8 cellular contexts compared by ENCODE assay signal in the genomic region with DNA sequence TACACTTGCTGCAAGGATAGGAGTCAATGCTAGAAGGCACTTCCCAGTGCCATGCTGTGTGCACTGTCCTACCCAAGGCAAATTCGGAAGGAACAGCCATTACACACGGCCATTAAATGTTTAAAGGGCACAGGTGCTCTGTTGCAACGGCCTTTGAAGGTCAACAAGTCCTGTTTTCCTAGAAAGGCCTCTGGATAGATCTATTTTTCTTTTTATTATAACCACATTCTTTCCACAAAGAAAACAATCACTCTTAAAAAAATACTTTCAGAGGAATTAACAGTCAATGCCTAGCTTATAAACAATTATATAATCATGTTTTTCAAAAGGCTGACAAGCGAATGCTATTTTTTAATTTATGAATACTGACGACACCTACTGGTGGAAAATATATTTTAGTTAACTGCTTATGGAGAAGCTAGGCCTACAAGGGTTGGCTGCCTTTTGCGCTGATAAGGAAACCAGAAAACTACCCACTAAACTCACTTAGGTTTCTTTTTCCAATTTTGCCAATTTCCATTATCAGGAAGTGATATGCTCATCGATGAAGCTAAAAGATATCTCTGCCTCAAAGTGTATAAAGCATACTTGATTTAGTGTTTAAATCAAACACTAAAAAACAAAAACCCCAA. TPM values are rescaled to one million over a fixed set of nuclear protein-coding genes. Genes with fewer than 3 reads are reported as not detected.
A peak's percentile ranks its signal among the peaks of the same experiment; 100 is the strongest.
DNase-seq lines count a peak whose midpoint lies in the region; ATAC-seq and TF ChIP-seq lines count a peak whose summit lies in the region.

No MANE protein-coding gene starts in this region.

- no peaks in the 10 kb centered on the region for H3K36me3 ChIP-seq in A673 (ENCODE audit: insufficient read depth, low read length, poor library complexity, severe bottlenecking)

- H3K4me3 ChIP-seq in A673 (ENCODE audit: low read depth, low read length, poor library complexity, severe bottlenecking): no peak overlapping the region

- no peaks in the 10 kb centered on the region for H3K27me3 Mint-ChIP-seq in activated CD8-positive, alpha-beta T cell treated with anti-CD3 and anti-CD28 coated beads, Interleukin-2, amount 10 ng/mL, durations not matched to agents 7 days and 5 days (ENCODE audit: low read depth)
- H3K27me3 Mint-ChIP-seq in neural crest cell (ENCODE audit: low read depth): peaks cover 30% of the 10 kb centered on the region

- no peaks in the 10 kb centered on the region for H3K4me1 ChIP-seq in A673 (ENCODE audit: insufficient read depth, low read length, poor library complexity, severe bottlenecking)

- DNase-seq in A673 (ENCODE audit: low spot score): peak; percentile 51
- peak; percentile 81 for DNase-seq in NCI-H2227 (lab: John Stamatoyannopoulos, UW; ENCODE audit: unreplicated experiment)
- no peak for DNase-seq in activated CD8-positive, alpha-beta T cell treated with anti-CD3 and anti-CD28 coated beads, Interleukin-2, amount 10 ng/mL, durations not matched to agents 7 days and 5 days
- DNase-seq in fibroblast of peridontal ligament (ENCODE audit: extremely low read depth): peak; percentile 84
- no peak for DNase-seq in neural crest cell (ENCODE audit: low read depth, low spot score)

- BruUV-seq in A673 (replicated peaks; lab: Mats Ljungman, UMichigan): no TSS peak

- peaks cover 57% of the 10 kb centered on the region for H3K36me3 Mint-ChIP-seq in activated CD8-positive, alpha-beta T cell treated with anti-CD3 and anti-CD28 coated beads, Interleukin-2, amount 10 ng/mL, durations not matched to agents 7 days and 5 days (ENCODE audit: low read depth)
- no peaks in the 10 kb centered on the region for H3K36me3 Mint-ChIP-seq in neural crest cell (ENCODE audit: low read depth)

- TF ChIP-seq CTCF in A673 (conservative IDR thresholded peaks at IDR 0.05; ENCODE audit: low read depth, low read length) (peak; percentile 53), GM12873 (IDR thresholded peaks at IDR 0.05; ENCODE audit: insufficient read depth, low read depth, low read length, missing control alignments) (peak; percentile 46), neural crest cell (conservative IDR thresholded peaks at IDR 0.05) (peak; percentile 78)

- H3K4me3 Mint-ChIP-seq in activated CD8-positive, alpha-beta T cell treated with anti-CD3 and anti-CD28 coated beads, Interleukin-2, amount 10 ng/mL, durations not matched to agents 7 days and 5 days: peak overlapping the region; percentile 83
- H3K4me3 Mint-ChIP-seq in neural crest cell: peak overlapping the region; percentile 56

- no peaks in the 10 kb centered on the region for H3K9me3 ChIP-seq in A673 (ENCODE audit: low read depth, low read length, poor library complexity, severe bottlenecking)

- POLR2A ChIA-PET in A673 (lab: Charles Lee; ENCODE audit: low non-redundant PET): no interaction called here
- POLR2A ChIA-PET in activated CD8-positive, alpha-beta T cell treated with anti-CD3 and anti-CD28 coated beads, Interleukin-2, amount 10 ng/mL, durations not matched to agents 7 days and 5 days (lab: Charles Lee): interaction anchor here (0.7 to 10.9 kb wide), 14 partner anchors 13 to 189 kb away, joined by 4 to 309 read pairs (median 24); a partner anchor contains a TSS

- intact Hi-C loops in A673 (cut with micrococcal nuclease; ENCODE audit: unreplicated experiment): loop anchor here (2.0 to 10.0 kb wide), 2 partner anchors 97 to 185 kb away; no protein-coding TSS in a partner anchor

- peaks cover 51% of the 10 kb centered on the region for H3K4me1 Mint-ChIP-seq in activated CD8-positive, alpha-beta T cell treated with anti-CD3 and anti-CD28 coated beads, Interleukin-2, amount 10 ng/mL, durations not matched to agents 7 days and 5 days (ENCODE audit: low read depth)
- peaks cover 32% of the 10 kb centered on the region for H3K4me1 Mint-ChIP-seq in neural crest cell

- peak overlapping the region; percentile 91 for H3K27ac Mint-ChIP-seq in activated CD8-positive, alpha-beta T cell treated with anti-CD3 and anti-CD28 coated beads, Interleukin-2, amount 10 ng/mL, durations not matched to agents 7 days and 5 days
- H3K27ac Mint-ChIP-seq in neural crest cell (ENCODE audit: unreplicated experiment): no peak overlapping the region

- H3K27me3 ChIP-seq in A673 (replicated peaks; ENCODE audit: insufficient read depth, low read depth, low read length, poor library complexity): no peaks in the 10 kb centered on the region

- peak; percentile 9 for ATAC-seq in activated CD8-positive, alpha-beta T cell treated with anti-CD3 and anti-CD28 coated beads, Interleukin-2, amount 10 ng/mL, durations not matched to agents 7 days and 5 days
- ATAC-seq in GM21528 (IDR thresholded peaks at IDR 0.05; ENCODE audit: low FRiP score, unreplicated experiment) (no peak), GM18498 (IDR thresholded peaks at IDR 0.05; ENCODE audit: unreplicated experiment) (no peak)

- no peaks in the 10 kb centered on the region for H3K9me3 Mint-ChIP-seq in activated CD8-positive, alpha-beta T cell treated with anti-CD3 and anti-CD28 coated beads, Interleukin-2, amount 10 ng/mL, durations not matched to agents 7 days and 5 days (ENCODE audit: insufficient read depth)
- H3K9me3 Mint-ChIP-seq in neural crest cell: no peaks in the 10 kb centered on the region

- CTCF ChIA-PET in A673 (lab: Charles Lee): interaction anchor here (0.6 to 1.3 kb wide), 5 partner anchors 10 to 189 kb away, joined by 3 to 4 read pairs (median 3); no protein-coding TSS in a partner anchor
- CTCF ChIA-PET in activated CD8-positive, alpha-beta T cell treated with anti-CD3 and anti-CD28 coated beads, Interleukin-2, amount 10 ng/mL, durations not matched to agents 7 days and 5 days (lab: Charles Lee): interaction anchor here (0.7 to 12.6 kb wide), 40 partner anchors 9 to 189 kb away, joined by 3 to 290 read pairs (median 8); a partner anchor contains a TSS

- H3K27ac ChIP-seq in A673 (ENCODE audit: low read depth, low read length, poor library complexity, severe bottlenecking): no peak overlapping the region

RNA-seq across cellular contexts. Expression of a gene that starts 2.4 kb away (rescaled TPM):
- total RNA-seq in A673 (2021) (1.3 and 2.1 TPM in 2 replicates), neural crest cell (4.2 and 4.3 TPM in 2 replicates)
- total RNA-seq in activated CD8-positive, alpha-beta T cell treated with anti-CD3 and anti-CD28 coated beads, Interleukin-2, amount 10 ng/mL, durations not matched to agents 7 days and 5 days: 100 to 1,000 TPM in 1 of 2 experiments, 10 to 100 TPM in 1; 94.6 to 101 TPM

Comparison
In these comparisons a context has a peak if more than half of its experiments do, and no peak if none do; other contexts are left out.
1. DNase-seq: peak in A673 (single experiment), NCI-H2227 (single experiment) and fibroblast of peridontal ligament (single experiment); none in activated CD8-positive, alpha-beta T cell treated with anti-CD3 and anti-CD28 coated beads, Interleukin-2, amount 10 ng/mL, durations not matched to agents 7 days and 5 days (single experiment) and neural crest cell (single experiment).
2. RNA of a gene that starts 2.4 kb away (total RNA-seq): 94.6 to 101 TPM in activated CD8-positive, alpha-beta T cell treated with anti-CD3 and anti-CD28 coated beads, Interleukin-2, amount 10 ng/mL, durations not matched to agents 7 days and 5 days; 4.2 to 4.3 TPM in neural crest cell and 1.3 to 2.1 TPM in A673; every median in the first group is over 10 times any median in the second.
3. Peak in every context shown above with its lines, with median percentiles within 50 percentile points of each other: CTCF ChIP-seq.